Comparison of ENCODE assay signal across 7 cellular contexts in genomic region chr7:32732767-32733166, GRCh38.
DNase-seq lines count a peak whose midpoint lies in the region; ATAC-seq, FAIRE-seq and TF ChIP-seq lines count a peak whose summit lies in the region.
"Not testable (repeated sequence)": the region's sequence is repeated elsewhere in the genome, so short reads cannot be mapped to it uniquely, and the experiment has no call there.

No MANE protein-coding gene starts in this region.

- POLR2A ChIA-PET in HEK293 (lab: Yijun Ruan, JAX); GM12878 (lab: Charles Lee): not testable (repeated sequence)

- 23% methylated on average over 4 of the region's 4 CpGs for WGBS in GM12878 (ENCODE audit: insufficient coverage, insufficient replicate concordance, low lambda C conversion rate, missing lambda C conversion rate)

- BruUV-seq in GM12878 (replicated peaks; lab: Mats Ljungman, UMichigan): not testable (repeated sequence)

- H3K4me3 Mint-ChIP-seq in natural killer cell treated with Interleukin-12 subunit alpha and Interleukin-12 subunit beta and Interleukin-15 and Interleukin-18, amount 100 ng/mL, for 72 hours: peak overlapping the region; percentile 13

- FAIRE-seq in GM12878 (lab: Jason Lieb, UNC): not testable (repeated sequence)

- not testable (repeated sequence) for TF ChIP-seq EP300 in GM12878 (IDR thresholded peaks at IDR 0.05; ENCODE audit: borderline replicate concordance in 1 of 2, control insufficient read depth in 1 of 2, low read depth in 2 of 2, low read length in 2 of 2)

- not testable (repeated sequence) for TF ChIP-seq CTCF in HEK293 (tag by site-specific recombination; IDR thresholded peaks at IDR 0.05); NB4 (IDR thresholded peaks at IDR 0.05; ENCODE audit: low read depth, low read length); GM12878 (IDR thresholded peaks at IDR 0.05 in 2 of 3, conservative IDR thresholded peaks at IDR 0.05 in 1 of 3; ENCODE audit: control insufficient read depth in 2 of 3, extremely low read depth in 1 of 3, insufficient read depth in 1 of 3, low read depth in 3 of 3, low read length in 3 of 3); left ventricle myocardium inferior (IDR thresholded peaks at IDR 0.05; ENCODE audit: borderline replicate concordance)

- H2AFZ ChIP-seq in GM12878 (ENCODE audit: control insufficient read depth, low read depth, low read length): not testable (repeated sequence)

- H3K27me3 Mint-ChIP-seq in natural killer cell treated with Interleukin-12 subunit alpha and Interleukin-12 subunit beta and Interleukin-15 and Interleukin-18, amount 100 ng/mL, for 72 hours: not testable (repeated sequence)

- not testable (repeated sequence) for H4K20me1 ChIP-seq in GM12878 (ENCODE audit: control insufficient read depth, insufficient read depth)

- DNase-seq in ELF-1 (ENCODE audit: low read depth, low spot score) (peak; percentile 45), RPMI8226 (peak; percentile 5)
- DNase-seq in NB4 (ENCODE audit: low read depth); GM12878 (ENCODE audit: low read depth, low spot score); left ventricle myocardium inferior; natural killer cell treated with Interleukin-12 subunit alpha and Interleukin-12 subunit beta and Interleukin-15 and Interleukin-18, amount 100 ng/mL, for 72 hours (ENCODE audit: low spot score): not testable (repeated sequence)

- not testable (repeated sequence) for H3K27ac ChIP-seq in HEK293 (ENCODE audit: extremely low read depth, low read depth, low read length); GM12878 (ENCODE audit: control insufficient read depth, insufficient read depth)
- peak overlapping the region; percentile 68 for H3K27ac ChIP-seq in left ventricle myocardium inferior (replicated peaks)

- not testable (repeated sequence) for H3K4me1 ChIP-seq in HEK293 (ENCODE audit: control insufficient read depth, insufficient read depth, low read length); GM12878 (ENCODE audit: control insufficient read depth, insufficient read depth, low read length)
- H3K4me1 ChIP-seq in left ventricle myocardium inferior: peaks cover 13% of the 10 kb centered on the region

- CTCF ChIA-PET in HEK293 (lab: Yijun Ruan, JAX): not testable (repeated sequence)
- CTCF ChIA-PET in GM12878 (lab: Yijun Ruan, JAX): interaction anchor here (0.6 kb wide), 1 partner anchor 160 kb away, joined by 3 read pairs; no protein-coding TSS in a partner anchor

- not testable (repeated sequence) for H3K4me2 ChIP-seq in GM12878 (ENCODE audit: control insufficient read depth, insufficient read depth)

- not testable (repeated sequence) for H3K79me2 ChIP-seq in GM12878 (ENCODE audit: control insufficient read depth, insufficient read depth, low read length)

- RAD21 ChIA-PET in GM12878 (lab: Charles Lee; ENCODE audit: unreplicated experiment): not testable (repeated sequence)

- H3K27ac Mint-ChIP-seq in natural killer cell treated with Interleukin-12 subunit alpha and Interleukin-12 subunit beta and Interleukin-15 and Interleukin-18, amount 100 ng/mL, for 72 hours: not testable (repeated sequence)

- not testable (repeated sequence) for TF ChIP-seq RAD21 in GM12878 (IDR thresholded peaks at IDR 0.05; ENCODE audit: insufficient read depth, low read depth, low read length)

- SMC1A ChIA-PET in GM12878 (lab: Charles Lee; ENCODE audit: uncharacterized antibody, unreplicated experiment): not testable (repeated sequence)

- intact Hi-C loops in GM12878 (cut with micrococcal nuclease; ENCODE audit: unreplicated experiment); left ventricle myocardium inferior (cut with micrococcal nuclease): not testable (repeated sequence)

- not testable (repeated sequence) for H3K9me3 ChIP-seq in HEK293 (ENCODE audit: control insufficient read depth, insufficient read depth, low read depth, low read length); GM12878 (replicated peaks; ENCODE audit: control insufficient read depth, insufficient read depth, low read length); left ventricle myocardium inferior (replicated peaks)

- not testable (repeated sequence) for H3K27me3 ChIP-seq in GM12878 (replicated peaks in 1 of 2; ENCODE audit: control insufficient read depth in 2 of 2, insufficient read depth in 2 of 2, low read length in 1 of 2); left ventricle myocardium inferior (ENCODE audit: low read depth)

- in situ Hi-C loops in GM12878 (cut with MboI): not testable (repeated sequence)

- H3K4me1 Mint-ChIP-seq in natural killer cell treated with Interleukin-12 subunit alpha and Interleukin-12 subunit beta and Interleukin-15 and Interleukin-18, amount 100 ng/mL, for 72 hours (ENCODE audit: low read depth in 2 of 2): peaks cover 0 to 21% of the 10 kb centered on the region in 2 donors

- H3K36me3 Mint-ChIP-seq in natural killer cell treated with Interleukin-12 subunit alpha and Interleukin-12 subunit beta and Interleukin-15 and Interleukin-18, amount 100 ng/mL, for 72 hours: not testable (repeated sequence)

- TF ChIP-seq POLR2A in NB4 (IDR thresholded peaks at IDR 0.05; ENCODE audit: extremely low read depth, insufficient read length); GM12878 (IDR thresholded peaks at IDR 0.05; ENCODE audit: low read depth, low read length): not testable (repeated sequence)

- H3K9me3 Mint-ChIP-seq in natural killer cell treated with Interleukin-12 subunit alpha and Interleukin-12 subunit beta and Interleukin-15 and Interleukin-18, amount 100 ng/mL, for 72 hours: not testable (repeated sequence)

- not testable (repeated sequence) for H3K36me3 ChIP-seq in HEK293 (ENCODE audit: control insufficient read depth in 2 of 2, insufficient read depth in 1 of 2, low read length in 2 of 2); GM12878 (ENCODE audit: control insufficient read depth in 2 of 2, insufficient read depth in 2 of 2, low read length in 1 of 2); left ventricle myocardium inferior

- ATAC-seq in GM12878: peak; percentile 50
- ATAC-seq in natural killer cell treated with Interleukin-12 subunit alpha and Interleukin-12 subunit beta and Interleukin-15 and Interleukin-18, amount 100 ng/mL, for 72 hours: not testable (repeated sequence)

- not testable (repeated sequence) for H3K9ac ChIP-seq in GM12878 (ENCODE audit: control insufficient read depth, insufficient read depth, low read length)

- not testable (repeated sequence) for H3K4me3 ChIP-seq in HEK293 (ENCODE audit: low read depth, low read length); GM12878
- H3K4me3 ChIP-seq in NB4 (ENCODE audit: low read depth, low read length) (peak overlapping the region; percentile 3), left ventricle myocardium inferior (peak overlapping the region; percentile 40)

TF ChIP-seq in HEK293, 187 proteins besides CTCF, POLR2A, EP300 and RAD21 (continues in another document):
- peak; percentile 86 for TF ChIP-seq ZNF335 (tag by site-specific recombination; conservative IDR thresholded peaks at IDR 0.05)

TF ChIP-seq in GM12878, 131 proteins besides CTCF, POLR2A, EP300 and RAD21:
- TF ChIP-seq RAD51 (IDR thresholded peaks at IDR 0.05) (peak; percentile 71), BHLHE40 (IDR thresholded peaks at IDR 0.05; ENCODE audit: borderline replicate concordance in 1 of 2, low read depth in 2 of 2, low read length in 1 of 2) (0 out of 4 replicates have a peak, but pooled peaks of 1 of the 2 experiments have one; percentile 12)
